Comparison of ENCODE assay signal across 17 cellular contexts in the genomic region with DNA sequence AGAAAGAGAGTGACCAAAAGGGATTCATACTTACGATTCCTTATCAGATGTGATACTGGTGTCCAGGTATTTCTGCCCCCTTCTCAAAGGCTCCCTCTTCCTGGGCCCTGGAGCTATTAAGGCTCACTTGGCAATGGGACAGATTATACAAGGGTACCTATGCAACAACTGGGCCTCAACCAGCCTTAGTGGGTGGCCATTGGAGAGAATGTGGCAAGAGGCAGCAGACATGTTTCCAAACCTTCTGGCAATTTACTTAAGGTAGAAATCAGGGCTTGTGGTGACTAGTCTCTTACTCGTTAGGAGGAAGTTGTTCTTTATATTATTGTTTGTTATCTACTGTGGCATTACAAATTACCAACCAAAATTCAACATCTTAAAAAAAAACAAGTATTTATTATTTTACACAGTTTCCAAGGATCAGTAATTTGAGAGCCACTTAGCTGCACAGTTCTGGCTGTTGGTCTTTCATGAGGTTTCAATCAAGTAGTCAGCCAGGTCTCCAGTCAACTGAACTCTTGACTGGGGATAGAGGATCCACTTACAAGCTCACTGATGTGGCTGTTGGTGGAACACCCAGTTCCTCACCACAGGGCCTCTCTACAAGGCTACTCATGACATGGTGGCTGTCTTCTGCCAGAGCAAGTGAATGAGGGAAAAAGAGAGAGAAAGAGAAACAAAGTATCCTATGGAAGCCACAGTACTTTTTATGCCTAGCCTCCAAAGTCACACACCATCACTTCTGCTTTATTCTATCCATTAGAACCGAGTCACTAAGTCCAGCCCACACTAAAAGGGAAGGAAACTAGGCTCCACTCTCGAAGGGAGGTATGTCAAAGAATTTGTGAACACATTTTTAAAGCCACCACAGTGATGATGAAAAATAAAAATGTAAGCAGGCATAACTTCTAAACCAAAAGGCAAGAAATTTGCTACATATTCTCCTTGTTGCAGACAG. TPM values are rescaled to one million over a fixed set of nuclear protein-coding genes. Genes with fewer than 3 reads are reported as not detected.
A peak's percentile ranks its signal among the peaks of the same experiment; 100 is the strongest.
DNase-seq lines count a peak whose midpoint lies in the region; ATAC-seq, FAIRE-seq and TF ChIP-seq lines count a peak whose summit lies in the region.
"Had no signal": no experiment of that assay in that cellular context is flagged by ENCODE, and none has a peak within 500 bp of the region (broad histone marks: within the 10 kb centered on the region; RNA-seq: fewer than 3 reads in every experiment).

No MANE protein-coding gene starts in this region.

- in situ Hi-C loops in G401 (cut with HindIII; ENCODE audit: low sequenced_read_pairs): no loop called here

- no peaks in the 10 kb centered on the region for H3K27me3 ChIP-seq in DND-41 (ENCODE audit: insufficient read depth, low read length, poor library complexity)
- H3K27me3 ChIP-seq in bronchial epithelial cell (ENCODE audit: control insufficient read depth, insufficient read depth, low read length): no peaks in the 10 kb centered on the region
- no peaks in the 10 kb centered on the region for H3K27me3 ChIP-seq in sigmoid colon
- H3K27me3 ChIP-seq: Peyer's patch had no signal

- H4K20me1 ChIP-seq in DND-41 (ENCODE audit: insufficient read depth, low read length): no peaks in the 10 kb centered on the region

- intact Hi-C loops in sigmoid colon (cut with DNase I): loop anchor here (10.0 kb wide), 1 partner anchor 576 kb away; no protein-coding TSS in a partner anchor

- H3K27ac ChIP-seq in DND-41 (ENCODE audit: low read length): no peak overlapping the region
- H3K27ac ChIP-seq in sigmoid colon: no peak overlapping the region
- H3K27ac ChIP-seq: Peyer's patch had no signal

- TF ChIP-seq CTCF in DND-41 (IDR thresholded peaks at IDR 0.05; ENCODE audit: borderline replicate concordance, extremely low read depth, low read length, poor library complexity, severe bottlenecking) (no peak), bronchial epithelial cell (IDR thresholded peaks at IDR 0.05; ENCODE audit: insufficient read depth, low read length, severe bottlenecking) (no peak), sigmoid colon (IDR thresholded peaks at IDR 0.05) (no peak)

- TF ChIP-seq EP300 in sigmoid colon (IDR thresholded peaks at IDR 0.05): no peak

- H3K4me3 ChIP-seq in DND-41 (ENCODE audit: low read depth in 1 of 2, low read length in 2 of 2): no peak overlapping the region
- no peak overlapping the region for H3K4me3 ChIP-seq in bronchial epithelial cell (ENCODE audit: low read depth, low read length)
- no peak overlapping the region for H3K4me3 ChIP-seq in sigmoid colon
- H3K4me3 ChIP-seq: Peyer's patch had no signal

- H3K9ac ChIP-seq in DND-41 (ENCODE audit: low read depth, low read length): no peak overlapping the region
- H3K9ac ChIP-seq: SK-N-SH had no signal

- H3K4me1 ChIP-seq in DND-41 (ENCODE audit: insufficient read depth, low read length) (peaks cover 18% of the 10 kb centered on the region), sigmoid colon (no peaks in the 10 kb centered on the region)
- H3K4me1 ChIP-seq: Peyer's patch had no signal

- WGBS in sigmoid colon, 2 donors: 63 to 73% methylated on average over 4 of the region's 4 CpGs

- H3K79me2 ChIP-seq in DND-41 (ENCODE audit: insufficient read depth, low read length): no peaks in the 10 kb centered on the region

- H3K4me2 ChIP-seq in DND-41 (ENCODE audit: insufficient read depth, low read length): no peak overlapping the region
- H3K4me2 ChIP-seq: SK-N-SH had no signal

- H3K9me3 ChIP-seq in DND-41 (ENCODE audit: insufficient read depth, low read length, severe bottlenecking) (peaks cover 1% of the 10 kb centered on the region), sigmoid colon (no peaks in the 10 kb centered on the region)
- H3K9me3 ChIP-seq: SK-N-SH had no signal

- H2AFZ ChIP-seq in DND-41 (ENCODE audit: low read depth, low read length): no peak overlapping the region

- no peak for DNase-seq in DND-41
- peak; percentile 58 to 70 for DNase-seq in Kasumi-1 (lab: John Stamatoyannopoulos, UW)
- DNase-seq in NOMO-1 treated with DMSO at 0.1 percent for 48 hours (lab: John Stamatoyannopoulos, UW; ENCODE audit: unreplicated experiment): peak; percentile 72
- peak; percentile 58 for DNase-seq in bronchial epithelial cell (ENCODE audit: low read depth)
- DNase-seq in sigmoid colon: no peak
- DNase-seq in dermis blood vessel endothelial cell: no peak
- no peak for DNase-seq in G401 (ENCODE audit: low spot score)
- DNase-seq: COR-L47, H9, KBM-7, NCI-H1105 treated with DMSO at 0.1 percent for 48 hours, NCI-H1694 treated with DMSO at 0.1 percent for 48 hours, NCI-H69, Peyer's patch, SK-N-SH had no signal

- H3K36me3 ChIP-seq in DND-41 (ENCODE audit: insufficient read depth, low read length) (no peaks in the 10 kb centered on the region), bronchial epithelial cell (ENCODE audit: control insufficient read depth, insufficient read depth, low read length) (no peaks in the 10 kb centered on the region), sigmoid colon (no peaks in the 10 kb centered on the region)
- H3K36me3 ChIP-seq: Peyer's patch had no signal

- no peak for TF ChIP-seq POLR2A in sigmoid colon (IDR thresholded peaks at IDR 0.05)

- ATAC-seq in DND-41 (ENCODE audit: insufficient read depth, low read depth): 0 out of 3 replicates have a peak, but pooled peaks have one; percentile 38
- ATAC-seq: Right ventricle myocardium inferior had no signal

- no peak for FAIRE-seq in bronchial epithelial cell (lab: Jason Lieb, UNC)

RNA-seq across cellular contexts. Expression of a gene that starts 10.8 kb away (rescaled TPM):
- not detected in 2 replicates for total RNA-seq in bronchial epithelial cell
- total RNA-seq in sigmoid colon: under 1 TPM in 1 of 4 donors, not detected in 3; under 0.01 TPM
- polyA plus RNA-seq in sigmoid colon: under 1 TPM in 1 of 3 donors, not detected in 2; 0.04 TPM
- total RNA-seq in dermis blood vessel endothelial cell: not detected in 2 replicates
- not detected in 2 replicates for total RNA-seq in G401 (2014; rRNA removed; shearing (Covaris generic))
- total RNA-seq: Peyer's patch, Right ventricle myocardium inferior had no signal
- polyA plus RNA-seq: CD14-positive monocyte, SK-N-SH had no signal

Comparison
In these comparisons a context has a peak if more than half of its experiments do, and no peak if none do; other contexts are left out.
1. DNase-seq: peak in Kasumi-1 (2 of 2), NOMO-1 treated with DMSO at 0.1 percent for 48 hours (single experiment) and bronchial epithelial cell (single experiment); none in DND-41 (single experiment), sigmoid colon (single experiment), dermis blood vessel endothelial cell (single experiment) and G401 (single experiment).